In genomic region chr9:112097712-112098688, GRCh38 we compare ENCODE assay signal across 8 cellular contexts.
DNase-seq lines count a peak whose midpoint lies in the region; ATAC-seq and TF ChIP-seq lines count a peak whose summit lies in the region.

No MANE protein-coding gene starts in this region.

- no peaks in the 10 kb centered on the region for H3K9me3 Mint-ChIP-seq in endothelial cell (ENCODE audit: unreplicated experiment)
- no peaks in the 10 kb centered on the region for H3K9me3 Mint-ChIP-seq in stimulated activated effector memory CD8-positive, alpha-beta T cell treated with anti-CD3 and anti-CD28 coated beads, Interleukin-12 subunit alpha, Interleukin-12 subunit beta, amount 100 ng/mL, for 72 hours

- peaks cover 3% of the 10 kb centered on the region for H3K4me1 Mint-ChIP-seq in endothelial cell (ENCODE audit: unreplicated experiment)
- H3K4me1 Mint-ChIP-seq in stimulated activated effector memory CD8-positive, alpha-beta T cell treated with anti-CD3 and anti-CD28 coated beads, Interleukin-12 subunit alpha, Interleukin-12 subunit beta, amount 100 ng/mL, for 72 hours: peaks cover 26% of the 10 kb centered on the region

- no peak overlapping the region for H3K4me3 Mint-ChIP-seq in endothelial cell (ENCODE audit: unreplicated experiment)
- no peak overlapping the region for H3K4me3 Mint-ChIP-seq in stimulated activated effector memory CD8-positive, alpha-beta T cell treated with anti-CD3 and anti-CD28 coated beads, Interleukin-12 subunit alpha, Interleukin-12 subunit beta, amount 100 ng/mL, for 72 hours

- TF ChIP-seq CTCF in endothelial cell (IDR thresholded peaks at IDR 0.05; ENCODE audit: unreplicated experiment): peak; percentile 83

- H3K27ac Mint-ChIP-seq in endothelial cell (ENCODE audit: unreplicated experiment): no peak overlapping the region
- H3K27ac Mint-ChIP-seq in stimulated activated effector memory CD8-positive, alpha-beta T cell treated with anti-CD3 and anti-CD28 coated beads, Interleukin-12 subunit alpha, Interleukin-12 subunit beta, amount 100 ng/mL, for 72 hours: no peak overlapping the region

- H3K27me3 Mint-ChIP-seq in endothelial cell (ENCODE audit: unreplicated experiment): no peaks in the 10 kb centered on the region

- DNase-seq in GDM1 (lab: John Stamatoyannopoulos, UW) (peak; percentile 60), HT1080 (ENCODE audit: low read depth) (peak; percentile 66), NOMO-1 (lab: John Stamatoyannopoulos, UW; ENCODE audit: unreplicated experiment in 2 of 2) (peak; percentile 43 to 71), endothelial cell (ENCODE audit: low spot score) (peak; percentile 84), mucosa of gallbladder (ENCODE audit: low spot score) (peak; percentile 51)
- DNase-seq in activated CD8-positive, alpha-beta memory T cell treated with anti-CD3 and anti-CD28 coated beads for 48 hours (ENCODE audit: low read depth in 2 of 3, low spot score in 2 of 3): peak in 2 of 3 experiments; percentile 32 to 44
- peak; percentile 75 to 76 for DNase-seq in stimulated activated effector memory CD8-positive, alpha-beta T cell treated with anti-CD3 and anti-CD28 coated beads, Interleukin-12 subunit alpha, Interleukin-12 subunit beta, amount 100 ng/mL, for 72 hours (ENCODE audit: low spot score in 2 of 2)

- no peaks in the 10 kb centered on the region for H3K36me3 Mint-ChIP-seq in endothelial cell (ENCODE audit: low read depth, unreplicated experiment)
- peaks cover 7% of the 10 kb centered on the region for H3K36me3 Mint-ChIP-seq in stimulated activated effector memory CD8-positive, alpha-beta T cell treated with anti-CD3 and anti-CD28 coated beads, Interleukin-12 subunit alpha, Interleukin-12 subunit beta, amount 100 ng/mL, for 72 hours

- peak; percentile 85 for ATAC-seq in stimulated activated effector memory CD8-positive, alpha-beta T cell treated with anti-CD3 and anti-CD28 coated beads, Interleukin-12 subunit alpha, Interleukin-12 subunit beta, amount 100 ng/mL, for 72 hours
- ATAC-seq in HG02981 (IDR thresholded peaks at IDR 0.05; ENCODE audit: unreplicated experiment): no peak
